In the genomic region with DNA sequence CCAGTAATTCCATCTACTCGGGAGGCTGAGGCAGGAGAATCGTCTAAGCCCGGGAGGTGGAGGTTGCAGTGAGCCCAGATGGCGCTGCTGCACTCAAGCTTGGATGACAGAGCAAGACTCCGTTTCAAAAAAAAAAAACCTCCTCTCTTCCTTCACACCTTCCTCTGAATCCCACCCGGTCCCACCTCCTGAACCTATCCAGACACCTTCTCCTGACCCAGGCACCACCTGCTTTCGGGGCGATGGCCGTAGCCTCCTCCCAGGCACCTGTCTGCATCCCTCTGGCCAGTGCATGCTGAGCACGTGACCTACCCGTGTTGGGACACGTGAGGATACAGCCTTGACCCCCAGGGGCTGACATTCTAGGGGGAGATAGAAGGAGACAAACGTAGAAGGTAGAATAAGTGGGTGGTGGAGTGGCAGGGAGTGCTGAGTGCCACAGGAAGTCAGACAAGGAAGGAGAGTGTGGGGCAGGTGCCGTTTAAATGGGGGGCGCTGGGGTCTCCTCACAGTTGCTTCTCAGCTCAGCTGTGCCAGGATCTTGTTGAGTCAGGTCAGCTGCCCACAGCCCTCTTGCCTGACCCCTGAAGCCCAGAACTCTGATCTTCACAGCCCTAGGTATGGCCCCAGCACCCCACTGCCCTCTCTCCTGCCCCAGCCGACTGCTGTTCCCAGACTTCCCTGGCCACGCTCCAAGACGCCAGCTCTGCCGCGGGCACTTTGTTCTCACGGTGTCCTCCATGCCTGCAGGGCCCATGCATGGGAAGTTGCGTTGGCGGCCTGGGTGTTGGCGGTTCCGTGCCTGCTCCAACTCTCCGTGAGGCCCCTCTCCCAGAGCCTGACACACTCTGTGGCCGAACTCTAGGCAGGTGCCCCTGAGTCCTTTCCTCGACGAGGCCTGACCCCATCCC, we compare ENCODE assay signal across 14 cellular contexts. TPM values are rescaled to one million over a fixed set of nuclear protein-coding genes. Genes with fewer than 3 reads are reported as not detected.
DNase-seq lines count a peak whose midpoint lies in the region; ATAC-seq, FAIRE-seq and TF ChIP-seq lines count a peak whose summit lies in the region.
"Had no signal": no experiment of that assay in that cellular context is flagged by ENCODE, and none has a peak within 500 bp of the region (broad histone marks: within the 10 kb centered on the region; RNA-seq: fewer than 3 reads in every experiment).

No MANE protein-coding gene starts in this region.

- H2BK15ac ChIP-seq in H1 (ENCODE audit: low read length): no peak overlapping the region

- peak; percentile 25 for DNase-seq in DMS153 treated with DMSO at 0.1 percent for 48 hours (lab: John Stamatoyannopoulos, UW; ENCODE audit: unreplicated experiment)
- no peak for DNase-seq in DMS153 (lab: John Stamatoyannopoulos, UW)
- peak; percentile 59 for DNase-seq in HT-29 (ENCODE audit: low spot score)
- no peak for DNase-seq in H1 (ENCODE audit: low read depth in 1 of 2, low spot score in 2 of 2)
- peak; percentile 39 for DNase-seq in renal cortical epithelial cell (ENCODE audit: low read depth)
- no peak for DNase-seq in NCI-H526 (lab: John Stamatoyannopoulos, UW)
- DNase-seq in A172 (ENCODE audit: low spot score): no peak
- DNase-seq: dermis blood vessel endothelial cell, NCI-H446 treated with DMSO at 0.1 percent for 48 hours, Right ventricle myocardium superior, testis had no signal

- ATAC-seq in gastroesophageal sphincter: no peak
- ATAC-seq: natural killer cell treated with Interleukin-12 subunit alpha and Interleukin-12 subunit beta and Interleukin-15 and Interleukin-18, amount 100 ng/mL, for 72 hours had no signal

- no peak overlapping the region for H3K56ac ChIP-seq in H1 (replicated peaks; ENCODE audit: insufficient read length, low read depth, low read length)

- no peak for TF ChIP-seq POLR2A in H1 (IDR thresholded peaks at IDR 0.05; ENCODE audit: control extremely low read depth in 1 of 2, low read depth in 2 of 2, low read length in 2 of 2)
- no peak for TF ChIP-seq POLR2A in gastroesophageal sphincter (IDR thresholded peaks at IDR 0.05)

- H3K79me2 ChIP-seq in H1 (ENCODE audit: control insufficient read depth in 1 of 2, insufficient read depth in 2 of 2, low read length in 2 of 2): no peaks in the 10 kb centered on the region

- no peak overlapping the region for H3K14ac ChIP-seq in H1 (ENCODE audit: insufficient read length)

- H2AFZ ChIP-seq in H1 (ENCODE audit: low read length): no peak overlapping the region

- no peak overlapping the region for H2BK5ac ChIP-seq in H1 (ENCODE audit: low read depth, low read length)

- no peak for FAIRE-seq in H1 (lab: Jason Lieb, UNC)
- FAIRE-seq: A204.1 had no signal

- H3K23me2 ChIP-seq in H1 (ENCODE audit: low read depth, low read length): peaks cover 4% of the 10 kb centered on the region; the same call in 1 of the 2 replicates

- H3K4me1 ChIP-seq in H1 (replicated peaks in 1 of 4; ENCODE audit: control insufficient read depth in 3 of 4, insufficient read depth in 4 of 4, low read length in 3 of 4) (peaks cover 0 to 5% (median 0%) of the 10 kb centered on the region in 4 experiments; a peak in 3 of 7 replicates), gastroesophageal sphincter (peaks cover 0 to 19% (median 0%) of the 10 kb centered on the region in 3 donors)
- H3K4me1 ChIP-seq: testis had no signal

- H3K36me3 ChIP-seq in H1 (ENCODE audit: control insufficient read depth in 2 of 4, insufficient read depth in 4 of 4, low read length in 3 of 4) (0 out of 8 replicates have a peak, but pooled peaks cover 0 to 2% (median 0%) of the 10 kb centered on the region in 4 experiments), gastroesophageal sphincter (no peaks in the 10 kb centered on the region)

- TF ChIP-seq CTCF in H1 (IDR thresholded peaks at IDR 0.05; ENCODE audit: control extremely low read depth in 1 of 3, insufficient read depth in 1 of 3, low read depth in 1 of 3, low read length in 3 of 3) (no peak), gastroesophageal sphincter (IDR thresholded peaks at IDR 0.05) (no peak)

- H3K4ac ChIP-seq in H1 (replicated peaks; ENCODE audit: insufficient read length, low read depth, low read length): no peak overlapping the region

- TF ChIP-seq RAD21 in H1 (IDR thresholded peaks at IDR 0.05 in 1 of 2, conservative IDR thresholded peaks at IDR 0.05 in 1 of 2; ENCODE audit: low read depth in 2 of 2, low read length in 2 of 2): no peak

- TF ChIP-seq EP300 in H1 (IDR thresholded peaks at IDR 0.05; ENCODE audit: borderline replicate concordance in 1 of 2, low read depth in 2 of 2, low read length in 2 of 2) (no peak), gastroesophageal sphincter (IDR thresholded peaks at IDR 0.05) (no peak)

- no peak overlapping the region for H2AK5ac ChIP-seq in H1 (ENCODE audit: low read depth, low read length)

- H3K79me1 ChIP-seq in H1 (ENCODE audit: low read depth, low read length): no peaks in the 10 kb centered on the region

- H3K18ac ChIP-seq in H1 (ENCODE audit: extremely low read depth, low read length): no peak overlapping the region

- no peak overlapping the region for H4K5ac ChIP-seq in H1 (ENCODE audit: insufficient read length, low read depth, low read length)

- no peak overlapping the region for H3K9ac ChIP-seq in H1 (replicated peaks in 1 of 4; ENCODE audit: extremely low read depth in 1 of 4, low read depth in 3 of 4, low read length in 3 of 4)

- H3K27me3 ChIP-seq in H1 (replicated peaks in 1 of 4; ENCODE audit: control insufficient read depth in 3 of 4, extremely low read depth in 1 of 4, insufficient read depth in 3 of 4, low read length in 3 of 4) (peaks cover 0 to 7% (median 4%) of the 10 kb centered on the region in 4 experiments; a peak in 5 of 7 replicates), gastroesophageal sphincter (peaks cover 91% of the 10 kb centered on the region)
- H3K27me3 ChIP-seq: testis had no signal

- H3K4me3 ChIP-seq in H1 (ENCODE audit: extremely low read depth in 1 of 4, insufficient read depth in 2 of 4, low read depth in 3 of 4, low read length in 4 of 4) (no peak overlapping the region), gastroesophageal sphincter (no peak overlapping the region)
- H3K4me3 ChIP-seq: testis had no signal

- no peak overlapping the region for H2BK20ac ChIP-seq in H1 (ENCODE audit: low read length)

- POLR2A ChIA-PET in H1 (lab: Charles Lee; ENCODE audit: partially characterized antibody): interaction anchor here (1.5 to 4.8 kb wide), 7 partner anchors 9 to 20 kb away, joined by 3 to 21 read pairs (median 17); no protein-coding TSS in a partner anchor

- H4K8ac ChIP-seq in H1 (ENCODE audit: extremely low read depth, insufficient read depth, low read length): peak overlapping the region; percentile 92

- no peak overlapping the region for H4K91ac ChIP-seq in H1 (replicated peaks; ENCODE audit: insufficient read length, low read length)

- CTCF ChIA-PET in H1 (lab: Charles Lee; ENCODE audit: partially characterized antibody): interaction anchor here (0.7 to 5.6 kb wide), 9 partner anchors 11 to 1158 kb away, joined by 3 to 54 read pairs (median 3); no protein-coding TSS in a partner anchor

- 87% methylated on average over 29 of the region's 29 CpGs; no CpG with 5 or more reads in 1 of the 2 experiments for WGBS in H1 (ENCODE audit: extremely low coverage in 1 of 2, insufficient coverage in 1 of 2, insufficient read length in 1 of 2, insufficient replicate concordance in 2 of 2, low coverage in 1 of 2, low lambda C conversion rate in 2 of 2, missing lambda C conversion rate in 1 of 2), 2 experiments
- 52 to 70% methylated on average over 7 to 12 of the region's 29 CpGs for WGBS in gastroesophageal sphincter (ENCODE audit: low coverage in 1 of 2), 2 donors

- no peak overlapping the region for H3K4me2 ChIP-seq in H1 (ENCODE audit: insufficient read depth in 1 of 2, low read depth in 2 of 2, low read length in 2 of 2)

- no peak overlapping the region for H3K23ac ChIP-seq in H1 (ENCODE audit: insufficient read length)

- no peak overlapping the region for H2BK12ac ChIP-seq in H1 (ENCODE audit: low read depth, low read length)

- H3K9me3 ChIP-seq in H1 (ENCODE audit: insufficient read depth in 2 of 2, low read depth in 1 of 2, low read length in 1 of 2): no peaks in the 10 kb centered on the region
- no peaks in the 10 kb centered on the region for H3K9me3 ChIP-seq in gastroesophageal sphincter
- H3K9me3 ChIP-seq: testis had no signal

- peaks cover 0 to 3% of the 10 kb centered on the region in 2 experiments for H4K20me1 ChIP-seq in H1 (replicated peaks in 1 of 2; ENCODE audit: control insufficient read depth in 1 of 2, insufficient read depth in 2 of 2, low read length in 2 of 2)

- H3K27ac ChIP-seq in H1 (ENCODE audit: low read depth, low read length) (no peak overlapping the region), gastroesophageal sphincter (no peak overlapping the region)
- H3K27ac ChIP-seq: testis had no signal

- no peak overlapping the region for H2BK120ac ChIP-seq in H1 (replicated peaks; ENCODE audit: low read depth, low read length)

RNA-seq across cellular contexts. Expression of a gene that starts 1.2 kb away (rescaled TPM):
- not detected in 2 replicates for total RNA-seq in HT-29 (2014; rRNA removed; shearing (Covaris generic))
- 0.30 and 0.33 TPM in 2 replicates for total RNA-seq in H1 (2021; fragmentation: NEBNext Ultra II Directional; extraction: Animal tissue kit (Norgen Biotek cat#: 25700))
- polyA plus RNA-seq in H1 (2011; rRNA removed): 0.32 and 0.57 TPM in 2 replicates
- 0.30 TPM for polyA plus RNA-seq in H1 (2011; cell fraction: cytosol; rRNA removed)
- 1.6 TPM for polyA plus RNA-seq in H1 (2011; cell fraction: nucleus; rRNA removed)
- 0.44 to 0.54 TPM (median 0.48 TPM) in 3 of 4 replicates, not detected in the other for polyA plus RNA-seq in H1 (2012, experiment 1 of 2)
- polyA plus RNA-seq in H1 (2012, experiment 2 of 2): not detected
- 0.10 TPM for polyA plus RNA-seq in H1 (2013, experiment 1 of 2)
- 0.15 TPM for polyA plus RNA-seq in H1 (2013, experiment 2 of 2)
- polyA minus RNA-seq in H1 (2011; rRNA and poly(A)+ RNA removed): 0.32 TPM in 1 of 2 replicates, not detected in the other
- polyA minus RNA-seq in H1 (2011; cell fraction: cytosol; rRNA and poly(A)+ RNA removed): not detected
- polyA minus RNA-seq in H1 (2011; cell fraction: nucleus; rRNA and poly(A)+ RNA removed): not detected
- 0.10 and 1.7 TPM in 2 replicates for total RNA-seq in renal cortical epithelial cell
- not detected for total RNA-seq in gastroesophageal sphincter
- total RNA-seq in A172 (2014; rRNA removed; shearing (Covaris generic)): not detected in 2 replicates
- total RNA-seq: dermis blood vessel endothelial cell, Right ventricle myocardium superior had no signal

RNA-seq across cellular contexts. Expression of a gene that starts 4.1 kb away (rescaled TPM):
- total RNA-seq in HT-29 (2014; rRNA removed; shearing (Covaris generic)): 2.2 and 4.2 TPM in 2 replicates
- 7.5 and 8.0 TPM in 2 replicates for total RNA-seq in H1 (2021; fragmentation: NEBNext Ultra II Directional; extraction: Animal tissue kit (Norgen Biotek cat#: 25700))
- polyA plus RNA-seq in H1 (2011; rRNA removed): 3.3 and 6.8 TPM in 2 replicates
- 4.8 TPM for polyA plus RNA-seq in H1 (2011; cell fraction: cytosol; rRNA removed)
- polyA plus RNA-seq in H1 (2011; cell fraction: nucleus; rRNA removed): 6.5 TPM
- polyA plus RNA-seq in H1 (2012, experiment 1 of 2): 7.1 to 10.4 TPM (median 9.2 TPM) in 4 replicates
- 8.2 TPM for polyA plus RNA-seq in H1 (2012, experiment 2 of 2)
- polyA plus RNA-seq in H1 (2013, experiment 1 of 2): 4.6 TPM
- 5.1 TPM for polyA plus RNA-seq in H1 (2013, experiment 2 of 2)
- polyA minus RNA-seq in H1 (2011; rRNA and poly(A)+ RNA removed): 2.2 and 4.0 TPM in 2 replicates
- polyA minus RNA-seq in H1 (2011; cell fraction: cytosol; rRNA and poly(A)+ RNA removed): 5.6 TPM
- 6.9 TPM for polyA minus RNA-seq in H1 (2011; cell fraction: nucleus; rRNA and poly(A)+ RNA removed)
- total RNA-seq in renal cortical epithelial cell: 2.3 and 3.4 TPM in 2 replicates
- total RNA-seq in gastroesophageal sphincter: under 1 TPM in 1 of 4 donors, not detected in 3; 0.40 TPM
- total RNA-seq in A172 (2014; rRNA removed; shearing (Covaris generic)): not detected in 2 replicates
- total RNA-seq: Right ventricle myocardium superior had no signal

RNA-seq across cellular contexts. Expression of a gene that starts 10.6 kb away (rescaled TPM):
- total RNA-seq in HT-29 (2014; rRNA removed; shearing (Covaris generic)): 85.0 and 102 TPM in 2 replicates
- 68.4 and 71.5 TPM in 2 replicates for total RNA-seq in H1 (2021; fragmentation: NEBNext Ultra II Directional; extraction: Animal tissue kit (Norgen Biotek cat#: 25700))
- polyA plus RNA-seq in H1 (2011; rRNA removed): 29.1 and 53.7 TPM in 2 replicates
- polyA plus RNA-seq in H1 (2011; cell fraction: cytosol; rRNA removed): 39.8 TPM
- 249 TPM for polyA plus RNA-seq in H1 (2011; cell fraction: nucleus; rRNA removed)
- polyA plus RNA-seq in H1 (2012, experiment 1 of 2): 28.7 to 64.6 TPM (median 48.3 TPM) in 4 replicates
- 28.6 TPM for polyA plus RNA-seq in H1 (2012, experiment 2 of 2)
- polyA plus RNA-seq in H1 (2013, experiment 1 of 2): 20.2 TPM
- 19.9 TPM for polyA plus RNA-seq in H1 (2013, experiment 2 of 2)
- polyA minus RNA-seq in H1 (2011; rRNA and poly(A)+ RNA removed): 41.0 and 54.8 TPM in 2 replicates
- polyA minus RNA-seq in H1 (2011; cell fraction: cytosol; rRNA and poly(A)+ RNA removed): 47.9 TPM
- 102 TPM for polyA minus RNA-seq in H1 (2011; cell fraction: nucleus; rRNA and poly(A)+ RNA removed)
- total RNA-seq in renal cortical epithelial cell (51.4 and 68.2 TPM in 2 replicates), gastroesophageal sphincter (100 to 1,000 TPM in 1 of 4 donors, 10 to 100 TPM in 3; 63.7 to 122 (median 64.4) TPM)
- total RNA-seq in A172 (2014; rRNA removed; shearing (Covaris generic)): 43.0 and 48.2 TPM in 2 replicates

RNA-seq across cellular contexts. Expression of a gene that starts 22.0 kb away (rescaled TPM):
- total RNA-seq in HT-29 (2014; rRNA removed; shearing (Covaris generic)): 52.8 and 53.2 TPM in 2 replicates
- total RNA-seq in H1 (2021; fragmentation: NEBNext Ultra II Directional; extraction: Animal tissue kit (Norgen Biotek cat#: 25700)): 31.3 and 34.3 TPM in 2 replicates
- 62.9 and 80.4 TPM in 2 replicates for polyA plus RNA-seq in H1 (2011; rRNA removed)
- 49.9 TPM for polyA plus RNA-seq in H1 (2011; cell fraction: cytosol; rRNA removed)
- polyA plus RNA-seq in H1 (2011; cell fraction: nucleus; rRNA removed): 250 TPM
- 18.2 to 38.1 TPM (median 36.3 TPM) in 4 replicates for polyA plus RNA-seq in H1 (2012, experiment 1 of 2)
- polyA plus RNA-seq in H1 (2012, experiment 2 of 2): 28.8 TPM
- polyA plus RNA-seq in H1 (2013, experiment 1 of 2): 42.9 TPM
- polyA plus RNA-seq in H1 (2013, experiment 2 of 2): 40.7 TPM
- polyA minus RNA-seq in H1 (2011; rRNA and poly(A)+ RNA removed): 11.2 and 19.4 TPM in 2 replicates
- polyA minus RNA-seq in H1 (2011; cell fraction: cytosol; rRNA and poly(A)+ RNA removed): 26.9 TPM
- 43.0 TPM for polyA minus RNA-seq in H1 (2011; cell fraction: nucleus; rRNA and poly(A)+ RNA removed)
- total RNA-seq in renal cortical epithelial cell (26.6 and 48.4 TPM in 2 replicates), gastroesophageal sphincter (10 to 100 TPM; 35.5 to 58.4 (median 45.1) TPM)
- 21.3 and 28.7 TPM in 2 replicates for total RNA-seq in A172 (2014; rRNA removed; shearing (Covaris generic))

RNA-seq across cellular contexts. Expression of a gene that starts 22.5 kb away (rescaled TPM):
- total RNA-seq in HT-29 (2014; rRNA removed; shearing (Covaris generic)): 87.9 and 88.8 TPM in 2 replicates
- total RNA-seq in H1 (2021; fragmentation: NEBNext Ultra II Directional; extraction: Animal tissue kit (Norgen Biotek cat#: 25700)): 62.2 and 70.4 TPM in 2 replicates
- polyA plus RNA-seq in H1 (2011; rRNA removed): 73.8 and 81.6 TPM in 2 replicates
- polyA plus RNA-seq in H1 (2011; cell fraction: cytosol; rRNA removed): 69.3 TPM
- polyA plus RNA-seq in H1 (2011; cell fraction: nucleus; rRNA removed): 122 TPM
- polyA plus RNA-seq in H1 (2012, experiment 1 of 2): 40.8 to 68.5 TPM (median 62.3 TPM) in 4 replicates
- 53.6 TPM for polyA plus RNA-seq in H1 (2012, experiment 2 of 2)
- 24.8 TPM for polyA plus RNA-seq in H1 (2013, experiment 1 of 2)
- polyA plus RNA-seq in H1 (2013, experiment 2 of 2): 23.7 TPM
- polyA minus RNA-seq in H1 (2011; rRNA and poly(A)+ RNA removed): 33.5 and 33.6 TPM in 2 replicates
- 39.4 TPM for polyA minus RNA-seq in H1 (2011; cell fraction: cytosol; rRNA and poly(A)+ RNA removed)
- polyA minus RNA-seq in H1 (2011; cell fraction: nucleus; rRNA and poly(A)+ RNA removed): 33.5 TPM
- total RNA-seq in renal cortical epithelial cell: 16.7 and 24.7 TPM in 2 replicates
- 10 to 100 TPM; 34.8 to 45.0 (median 42.1) TPM for total RNA-seq in gastroesophageal sphincter
- total RNA-seq in A172 (2014; rRNA removed; shearing (Covaris generic)): 51.8 and 55.6 TPM in 2 replicates

Comparison
In these comparisons a context has a peak if more than half of its experiments do, and no peak if none do; other contexts are left out.
1. DNase-seq: peak in DMS153 treated with DMSO at 0.1 percent for 48 hours (single experiment), HT-29 (single experiment) and renal cortical epithelial cell (single experiment); none in DMS153 (single experiment), H1 (0 of 2), NCI-H526 (0 of 2) and A172 (single experiment).